In genomic region chr16:590875-591200, GRCh38 we compare ENCODE assay signal across 8 cellular contexts. TPM values are rescaled to one million over a fixed set of nuclear protein-coding genes. Genes with fewer than 3 reads are reported as not detected.
A peak's percentile ranks its signal among the peaks of the same experiment; 100 is the strongest.
DNase-seq lines count a peak whose midpoint lies in the region; ATAC-seq and TF ChIP-seq lines count a peak whose summit lies in the region.

No MANE protein-coding gene starts in this region.

- no peak for TF ChIP-seq POLR2A in body of pancreas (IDR thresholded peaks at IDR 0.05)

- intact Hi-C loops in heart right ventricle (cut with DNase I), result loop anchor here in 3 of 10 donors (2.0 to 5.0 kb wide), 3 partner anchors 41 to 46 kb away; partner anchors contain the start of genes METTL26 (in 2 of the 3) and WFIKKN1 (in 1 of the 3)
- intact Hi-C loops in Right ventricle myocardium inferior (cut with DNase I), result no loop called here
- intact Hi-C loops in body of pancreas (cut with DNase I), result no loop called here

- ATAC-seq in heart right ventricle, result no peak
- ATAC-seq in Right ventricle myocardium inferior, result no peak
- no peak for ATAC-seq in body of pancreas
- ATAC-seq in GM18907 (IDR thresholded peaks at IDR 0.05; ENCODE audit: unreplicated experiment), result no peak

- peak overlapping the region in 4 of 10 donors; percentile 79 to 90 (median 87) for H3K27ac ChIP-seq in heart right ventricle
- H3K27ac ChIP-seq in body of pancreas, result peak overlapping the region; percentile 91 to 96 (median 94)
- H3K27ac ChIP-seq in mesodermal cell (ENCODE audit: low read depth, low read length, severe bottlenecking), result no peak overlapping the region
- H3K27ac ChIP-seq in urinary bladder (ENCODE audit: low read depth), result no peak overlapping the region

- DNase-seq in heart right ventricle, result no peak
- DNase-seq in Right ventricle myocardium inferior (ENCODE audit: missing footprints), result no peak
- no peak for DNase-seq in body of pancreas
- DNase-seq in DMS79 treated with DMSO at 0.1 percent for 48 hours (lab: John Stamatoyannopoulos, UW), result no peak
- no peak for DNase-seq in putamen (ENCODE audit: low spot score)

- H3K27me3 ChIP-seq in heart right ventricle (no peaks in the 10 kb centered on the region), body of pancreas (no peaks in the 10 kb centered on the region)

- peaks cover 10 to 57% (median 42%) of the 10 kb centered on the region in 9 donors for H3K4me1 ChIP-seq in heart right ventricle
- peaks cover 77% of the 10 kb centered on the region for H3K4me1 ChIP-seq in body of pancreas
- peaks cover 11% of the 10 kb centered on the region for H3K4me1 ChIP-seq in mesodermal cell (ENCODE audit: control insufficient read depth, insufficient read depth, low read length, poor library complexity, severe bottlenecking)
- no peaks in the 10 kb centered on the region for H3K4me1 ChIP-seq in urinary bladder (ENCODE audit: insufficient read depth)

- 66 to 67% methylated on average over 6 of the region's 6 CpGs for WGBS in heart right ventricle, 2 donors
- 17 to 19% methylated on average over 6 of the region's 6 CpGs for WGBS in body of pancreas, 2 donors
- 62 to 82% methylated on average over 4 to 6 of the region's 6 CpGs for WGBS in mesodermal cell (ENCODE audit: insufficient coverage in 2 of 2), 2 experiments
- 68% methylated on average over 6 of the region's 6 CpGs for WGBS in urinary bladder

- H3K4me3 ChIP-seq in heart right ventricle, result peak overlapping the region; percentile 75 to 96 (median 90)
- H3K4me3 ChIP-seq in body of pancreas, result peak overlapping the region; percentile 59 to 79
- peak overlapping the region; percentile 78 for H3K4me3 ChIP-seq in mesodermal cell (ENCODE audit: extremely low read depth, insufficient read depth, low read length, poor library complexity, severe bottlenecking)
- peak overlapping the region; percentile 72 for H3K4me3 ChIP-seq in urinary bladder (ENCODE audit: low read depth, low read length)

- H3K36me3 ChIP-seq in heart right ventricle (peaks cover 0 to 16% (median 0%) of the 10 kb centered on the region in 9 donors), body of pancreas (replicated peaks in 1 of 2; ENCODE audit: insufficient read depth in 1 of 2, low read depth in 2 of 2) (no peaks in the 10 kb centered on the region), mesodermal cell (ENCODE audit: control insufficient read depth, insufficient read depth, low read length) (peaks cover 5% of the 10 kb centered on the region), urinary bladder (ENCODE audit: insufficient read depth) (no peaks in the 10 kb centered on the region)

- H3K9me3 ChIP-seq in heart right ventricle (no peaks in the 10 kb centered on the region), body of pancreas (no peaks in the 10 kb centered on the region), mesodermal cell (ENCODE audit: control insufficient read depth, low read length) (no peaks in the 10 kb centered on the region)

- TF ChIP-seq CTCF in heart right ventricle (IDR thresholded peaks at IDR 0.05) (no peak), body of pancreas (IDR thresholded peaks at IDR 0.05) (no peak)

RNA-seq across cellular contexts. Expression of gene RAB40C, which starts 1.0 kb away (rescaled TPM):
- total RNA-seq in heart right ventricle (10 to 100 TPM in 9 of 10 donors, 1 to 10 TPM in 1; 9.1 to 16.1 (median 12.1) TPM), Right ventricle myocardium inferior (8.8 TPM), body of pancreas (10 to 100 TPM; 37.2 to 41.0 TPM), urinary bladder (6.9 TPM)
- polyA plus RNA-seq in heart right ventricle (10 to 100 TPM; 19.4 to 32.0 TPM), urinary bladder (30.9 TPM)
- 24.2 TPM for polyA plus RNA-seq in mesodermal cell (2013, experiment 1 of 2)
- polyA plus RNA-seq in mesodermal cell (2013, experiment 2 of 2), result 23.0 TPM

RNA-seq across cellular contexts. Expression of gene PIGQ, which starts 21.1 kb away (rescaled TPM):
- total RNA-seq in heart right ventricle, result 10 to 100 TPM; 13.7 to 26.8 (median 19.2) TPM
- polyA plus RNA-seq in heart right ventricle, result 10 to 100 TPM; 35.3 to 43.7 TPM
- 16.6 TPM for total RNA-seq in Right ventricle myocardium inferior
- 10 to 100 TPM; 76.5 to 83.1 TPM for total RNA-seq in body of pancreas
- polyA plus RNA-seq in mesodermal cell (2013, experiment 1 of 2), result 48.4 TPM
- polyA plus RNA-seq in mesodermal cell (2013, experiment 2 of 2), result 36.6 TPM
- 11.8 TPM for total RNA-seq in urinary bladder
- 39.0 TPM for polyA plus RNA-seq in urinary bladder

RNA-seq across cellular contexts. Expression of gene NHLRC4, which starts 24.0 kb away (rescaled TPM):
- total RNA-seq in heart right ventricle (under 1 TPM in 8 of 10 donors, not detected in 2; 0.12 to 0.75 (median 0.47) TPM), Right ventricle myocardium inferior (0.57 TPM), body of pancreas (under 1 TPM in 1 of 2 donors, not detected in 1; 0.52 TPM), urinary bladder (1.0 TPM)
- polyA plus RNA-seq in heart right ventricle (under 1 TPM; 0.51 to 0.59 TPM), urinary bladder (1.8 TPM)
- polyA plus RNA-seq in mesodermal cell (2013, experiment 1 of 2), result 1.1 TPM
- polyA plus RNA-seq in mesodermal cell (2013, experiment 2 of 2), result 1.7 TPM

RNA-seq across cellular contexts. Expression of gene PRR35, which starts 30.6 kb away (rescaled TPM):
- not detected for total RNA-seq in heart right ventricle
- not detected for polyA plus RNA-seq in heart right ventricle
- not detected for total RNA-seq in Right ventricle myocardium inferior
- total RNA-seq in body of pancreas, result not detected
- polyA plus RNA-seq in mesodermal cell (2013, experiment 1 of 2), result not detected
- polyA plus RNA-seq in mesodermal cell (2013, experiment 2 of 2), result not detected
- not detected for total RNA-seq in urinary bladder
- not detected for polyA plus RNA-seq in urinary bladder

RNA-seq across cellular contexts. Expression of gene WFIKKN1, which starts 39.9 kb away (rescaled TPM):
- under 1 TPM; 0.11 to 0.80 (median 0.27) TPM for total RNA-seq in heart right ventricle
- polyA plus RNA-seq in heart right ventricle, result under 1 TPM; 0.61 to 0.95 TPM
- total RNA-seq in Right ventricle myocardium inferior, result 0.16 TPM
- 1 to 10 TPM; 3.9 to 5.6 TPM for total RNA-seq in body of pancreas
- polyA plus RNA-seq in mesodermal cell (2013, experiment 1 of 2), result 30.4 TPM
- polyA plus RNA-seq in mesodermal cell (2013, experiment 2 of 2), result 30.3 TPM
- total RNA-seq in urinary bladder, result 0.37 TPM
- 0.30 TPM for polyA plus RNA-seq in urinary bladder

Comparison
In these comparisons a context has a peak if more than half of its experiments do, and no peak if none do; other contexts are left out.
1. H3K27ac ChIP-seq: peak in body of pancreas (4 of 4); none in mesodermal cell (single experiment) and urinary bladder (single experiment).
2. Peak in every context shown above with its lines, with median percentiles within 50 percentile points of each other: H3K4me3 ChIP-seq.